ENCODE assay signal across 33 cellular contexts in genomic region chr4:52693492-52693891, GRCh38. TPM values are rescaled to one million over a fixed set of nuclear protein-coding genes. Genes with fewer than 3 reads are reported as not detected.
"Had no signal": no experiment of that assay in that cellular context is flagged by ENCODE, and none has a peak within 500 bp of the region (broad histone marks: within the 10 kb centered on the region; RNA-seq: fewer than 3 reads in every experiment).

No MANE protein-coding gene starts in this region.

- H3K36me3 ChIP-seq: adrenal gland, ascending aorta, brain microvascular endothelial cell, breast epithelium, cardiac muscle cell had no signal

- DNase-seq: activated effector memory CD4-positive, alpha-beta T cell treated with anti-CD3 and anti-CD28 coated beads, Interleukin-2, amount 50 U/mL, for 16 hours; activated effector memory CD4-positive, alpha-beta T cell treated with Interleukin-2 at 50 U/mL for 16 hours; activated gamma-delta T cell; activated gamma-delta T cell treated with Interleukin-2 at 50 U/mL for 16 hours; activated naive CD4-positive, alpha-beta T cell; activated naive CD4-positive, alpha-beta T cell treated with anti-CD3 and anti-CD28 coated beads for 36 hours; activated naive CD4-positive, alpha-beta T cell treated with anti-CD3 and anti-CD28 coated beads, Interleukin-2, amount 10 ng/mL, durations not matched to agents 7 days and 5 days; activated naive CD4-positive, alpha-beta T cell treated with anti-CD3 and anti-CD28 coated beads, Interleukin-2, amount 50 U/mL, for 16 hours; activated naive CD4-positive, alpha-beta T cell treated with Interleukin-2 at 50 U/mL for 16 hours; activated naive CD8-positive, alpha-beta T cell treated with anti-CD3 and anti-CD28 coated beads for 36 hours; activated naive CD8-positive, alpha-beta T cell treated with anti-CD3 and anti-CD28 coated beads, Interleukin-2, amount 10 ng/mL, durations not matched to agents 7 days and 5 days; activated naive CD8-positive, alpha-beta T cell treated with anti-CD3 and anti-CD28 coated beads, Interleukin-2, amount 50 U/mL, for 24 hours; activated T-cell treated with anti-CD3 and anti-CD28 coated beads, Interleukin-2, amount 50 U/mL, for 4 hours; activated T-cell treated with anti-CD3 and anti-CD28 coated beads, Interleukin-2, amount 50 U/mL, for 48 hours; activated T-cell treated with anti-CD3 and anti-CD28 coated beads, Interleukin-2, amount 50 U/mL, for 72 hours; adrenal gland; amniotic stem cell; amygdala; anterior cingulate cortex; aorta; body of pancreas; brain microvascular endothelial cell; caudate nucleus; central memory CD4-positive, alpha-beta T cell; cerebellar nuclear complex had no signal

- H3K27me3 ChIP-seq: adrenal gland, ascending aorta, body of pancreas, brain microvascular endothelial cell, breast epithelium, cardiac muscle cell had no signal

- ATAC-seq: activated naive CD4-positive, alpha-beta T cell treated with anti-CD3 and anti-CD28 coated beads, Interleukin-2, amount 50 U/mL, for 72 hours; activated naive CD8-positive, alpha-beta T cell treated with anti-CD3 and anti-CD28 coated beads, Interleukin-2, amount 50 U/mL, for 24 hours; activated T-cell treated with anti-CD3 and anti-CD28 coated beads, Interleukin-2, amount 50 U/mL, for 4 hours; activated T-cell treated with anti-CD3 and anti-CD28 coated beads, Interleukin-2, amount 50 U/mL, for 72 hours; activated T-helper 17 cell treated with anti-CD3 and anti-CD28 coated beads, Interleukin-2, amount 50 U/mL, for 72 hours; body of pancreas had no signal

- FAIRE-seq: astrocyte, bronchial epithelial cell had no signal

- H3K27ac ChIP-seq: adrenal gland, ascending aorta, body of pancreas, brain microvascular endothelial cell, breast epithelium, cardiac muscle cell had no signal

- H3K4me3 ChIP-seq: adrenal gland, ascending aorta, body of pancreas, breast epithelium, cardiac muscle cell had no signal

- H3K4me1 ChIP-seq: adrenal gland, ascending aorta, body of pancreas had no signal

- H3K9me3 ChIP-seq: adrenal gland, body of pancreas had no signal

RNA-seq across cellular contexts. Expression of gene ERVMER34-1, which starts 57.7 kb away (rescaled TPM):
- total RNA-seq: activated naive CD8-positive, alpha-beta T cell treated with anti-CD3 and anti-CD28 coated beads, Interleukin-2, amount 10 ng/mL, durations not matched to agents 7 days and 5 days; activated T-helper 2 cell treated with anti-CD3 and anti-CD28 coated beads, Interferon-gamma antibody, Interleukin-2, Interleukin-4, amounts not matched to agents 10 μg/mL and 5 μg/mL and 100 μg/mL, durations not matched to agents 14 hours and 24 hours and 36 hours; ascending aorta had no signal
- polyA plus RNA-seq: aorta had no signal
